Comparison of ENCODE assay signal across 21 cellular contexts in genomic region chr1:1591452-1591851, GRCh38. TPM values are rescaled to one million over a fixed set of nuclear protein-coding genes. Genes with fewer than 3 reads are reported as not detected.
DNase-seq lines count a peak whose midpoint lies in the region; ATAC-seq, FAIRE-seq and TF ChIP-seq lines count a peak whose summit lies in the region.
"Had no signal": no experiment of that assay in that cellular context is flagged by ENCODE, and none has a peak within 500 bp of the region (broad histone marks: within the 10 kb centered on the region; RNA-seq: fewer than 3 reads in every experiment).

No MANE protein-coding gene starts in this region.

- peaks cover 4% of the 10 kb centered on the region for H3K27me3 Mint-ChIP-seq in astrocyte (ENCODE audit: low read depth, unreplicated experiment)
- H3K27me3 Mint-ChIP-seq in stimulated activated memory B cell treated with anti-CD40 and anti-IgM and Interleukin-4, amounts not matched to agents 10 μg/mL and 1 μg/mL and 100 μg/mL, for 72 hours = peaks cover 33% of the 10 kb centered on the region

- no peak overlapping the region for H3K4me2 ChIP-seq in astrocyte (ENCODE audit: low read length)
- H3K4me2 ChIP-seq: GM23338, neural progenitor cell had no signal

- intact Hi-C loops in left cardiac atrium (cut with DNase I) = no loop called here

- H3K4me3 ChIP-seq in HEK293 (ENCODE audit: low read depth, low read length) = no peak overlapping the region
- no peak overlapping the region for H3K4me3 ChIP-seq in astrocyte (ENCODE audit: insufficient read depth, low read depth, low read length)
- H3K4me3 ChIP-seq: breast epithelium, GM23338, neural progenitor cell, thyroid gland had no signal

- no peaks in the 10 kb centered on the region for H3K9me3 Mint-ChIP-seq in astrocyte (ENCODE audit: unreplicated experiment)
- no peaks in the 10 kb centered on the region for H3K9me3 Mint-ChIP-seq in stimulated activated memory B cell treated with anti-CD40 and anti-IgM and Interleukin-4, amounts not matched to agents 10 μg/mL and 1 μg/mL and 100 μg/mL, for 72 hours

- H3K9me3 ChIP-seq in HEK293 (ENCODE audit: control insufficient read depth, insufficient read depth, low read depth, low read length) (no peaks in the 10 kb centered on the region), astrocyte (ENCODE audit: insufficient read depth, low read depth, low read length) (no peaks in the 10 kb centered on the region)
- H3K9me3 ChIP-seq: breast epithelium, thyroid gland had no signal

- H3K4me1 ChIP-seq in HEK293 (ENCODE audit: control insufficient read depth, insufficient read depth, low read length) (no peaks in the 10 kb centered on the region), astrocyte (ENCODE audit: insufficient read depth, low read length) (no peaks in the 10 kb centered on the region)
- H3K4me1 ChIP-seq: breast epithelium, neural progenitor cell, thyroid gland had no signal

- H3K36me3 Mint-ChIP-seq in astrocyte (ENCODE audit: low read depth, unreplicated experiment) = no peaks in the 10 kb centered on the region
- H3K36me3 Mint-ChIP-seq in stimulated activated memory B cell treated with anti-CD40 and anti-IgM and Interleukin-4, amounts not matched to agents 10 μg/mL and 1 μg/mL and 100 μg/mL, for 72 hours = no peaks in the 10 kb centered on the region
- H3K36me3 Mint-ChIP-seq: neural progenitor cell had no signal

- TF ChIP-seq CTCF in HEK293 (tag by site-specific recombination; IDR thresholded peaks at IDR 0.05) = no peak
- no peak for TF ChIP-seq CTCF in astrocyte (IDR thresholded peaks at IDR 0.05; ENCODE audit: insufficient read depth, low read depth, low read length)

- POLR2A ChIA-PET in HEK293 (lab: Yijun Ruan, JAX) = no interaction called here

- no peak overlapping the region for H3K9ac ChIP-seq in astrocyte (ENCODE audit: low read length)
- H3K9ac ChIP-seq: neural progenitor cell had no signal

- H3K27me3 ChIP-seq in astrocyte (ENCODE audit: insufficient read depth, low read length) = peaks cover 5% of the 10 kb centered on the region
- H3K27me3 ChIP-seq: thyroid gland had no signal

- H3K4me1 Mint-ChIP-seq in astrocyte (ENCODE audit: low read depth, unreplicated experiment) = peaks cover 4% of the 10 kb centered on the region
- H3K4me1 Mint-ChIP-seq in stimulated activated memory B cell treated with anti-CD40 and anti-IgM and Interleukin-4, amounts not matched to agents 10 μg/mL and 1 μg/mL and 100 μg/mL, for 72 hours = no peaks in the 10 kb centered on the region
- H3K4me1 Mint-ChIP-seq: GM23338 had no signal

- ATAC-seq in stimulated activated memory B cell treated with anti-CD40 and anti-IgM and Interleukin-4, amounts not matched to agents 10 μg/mL and 1 μg/mL and 100 μg/mL, for 72 hours = no peak
- no peak for ATAC-seq in left cardiac atrium
- ATAC-seq: GM23338 had no signal

- H3K4me3 Mint-ChIP-seq in astrocyte (ENCODE audit: unreplicated experiment) = no peak overlapping the region
- H3K4me3 Mint-ChIP-seq in stimulated activated memory B cell treated with anti-CD40 and anti-IgM and Interleukin-4, amounts not matched to agents 10 μg/mL and 1 μg/mL and 100 μg/mL, for 72 hours = no peak overlapping the region
- H3K4me3 Mint-ChIP-seq: GM23338 had no signal

- peak; percentile 43 for DNase-seq in A172 (ENCODE audit: low spot score)
- DNase-seq in astrocyte (ENCODE audit: low read depth) = no peak
- DNase-seq in HPDE6-E6E7 (ENCODE audit: extremely low spot score) = no peak
- no peak for DNase-seq in left cardiac atrium
- DNase-seq: ACHN; activated effector memory CD4-positive, alpha-beta T cell treated with anti-CD3 and anti-CD28 coated beads, Interleukin-2, amount 50 U/mL, for 16 hours; cortex of kidney; KBM-7; NCI-H187; NCI-H748 treated with DMSO at 0.1 percent for 48 hours; stimulated activated CD4-positive, alpha-beta T cell treated with anti-CD3 and anti-CD28 coated beads, Interleukin-2, amount 100 ng/mL, for 24 hours; stimulated activated naive CD4-positive, alpha-beta T cell; thyroid gland had no signal

- H3K36me3 ChIP-seq in HEK293 (ENCODE audit: control insufficient read depth in 2 of 2, insufficient read depth in 1 of 2, low read length in 2 of 2) (no peaks in the 10 kb centered on the region), astrocyte (ENCODE audit: insufficient read depth, low read length) (no peaks in the 10 kb centered on the region)
- H3K36me3 ChIP-seq: breast epithelium, neural progenitor cell, thyroid gland had no signal

- CTCF ChIA-PET in HEK293 (lab: Yijun Ruan, JAX) = no interaction called here

- no peak overlapping the region for H3K27ac Mint-ChIP-seq in astrocyte (ENCODE audit: unreplicated experiment)
- no peak overlapping the region for H3K27ac Mint-ChIP-seq in stimulated activated memory B cell treated with anti-CD40 and anti-IgM and Interleukin-4, amounts not matched to agents 10 μg/mL and 1 μg/mL and 100 μg/mL, for 72 hours
- H3K27ac Mint-ChIP-seq: GM23338, neural progenitor cell, progenitor cell of endocrine pancreas had no signal

- no peak for FAIRE-seq in astrocyte (lab: Jason Lieb, UNC)
- FAIRE-seq: D721Med had no signal

- no peak overlapping the region for H3K27ac ChIP-seq in HEK293 (ENCODE audit: extremely low read depth, low read depth, low read length)
- no peak overlapping the region for H3K27ac ChIP-seq in astrocyte (ENCODE audit: low read depth, low read length)
- H3K27ac ChIP-seq: breast epithelium, C4-2B, neural progenitor cell, thyroid gland had no signal

- peak overlapping the region; percentile 50 for H2AFZ ChIP-seq in astrocyte (ENCODE audit: low read depth, low read length)
- H2AFZ ChIP-seq: GM23338, neural progenitor cell had no signal

- no peaks in the 10 kb centered on the region for H4K20me1 ChIP-seq in astrocyte (ENCODE audit: insufficient read depth, low read length)

- H3K79me2 ChIP-seq in astrocyte (ENCODE audit: insufficient read depth, low read length) = no peaks in the 10 kb centered on the region

TF ChIP-seq in HEK293, 187 proteins besides CTCF, POLR2A, EP300 and RAD21:
- TF ChIP-seq, protein P1, sequence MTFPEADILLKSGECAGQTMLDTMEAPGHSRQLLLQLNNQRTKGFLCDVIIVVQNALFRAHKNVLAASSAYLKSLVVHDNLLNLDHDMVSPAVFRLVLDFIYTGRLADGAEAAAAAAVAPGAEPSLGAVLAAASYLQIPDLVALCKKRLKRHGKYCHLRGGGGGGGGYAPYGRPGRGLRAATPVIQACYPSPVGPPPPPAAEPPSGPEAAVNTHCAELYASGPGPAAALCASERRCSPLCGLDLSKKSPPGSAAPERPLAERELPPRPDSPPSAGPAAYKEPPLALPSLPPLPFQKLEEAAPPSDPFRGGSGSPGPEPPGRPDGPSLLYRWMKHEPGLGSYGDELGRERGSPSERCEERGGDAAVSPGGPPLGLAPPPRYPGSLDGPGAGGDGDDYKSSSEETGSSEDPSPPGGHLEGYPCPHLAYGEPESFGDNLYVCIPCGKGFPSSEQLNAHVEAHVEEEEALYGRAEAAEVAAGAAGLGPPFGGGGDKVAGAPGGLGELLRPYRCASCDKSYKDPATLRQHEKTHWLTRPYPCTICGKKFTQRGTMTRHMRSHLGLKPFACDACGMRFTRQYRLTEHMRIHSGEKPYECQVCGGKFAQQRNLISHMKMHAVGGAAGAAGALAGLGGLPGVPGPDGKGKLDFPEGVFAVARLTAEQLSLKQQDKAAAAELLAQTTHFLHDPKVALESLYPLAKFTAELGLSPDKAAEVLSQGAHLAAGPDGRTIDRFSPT (tag by site-specific recombination; IDR thresholded peaks at IDR 0.05) = peak; percentile 16; the same call in 1 of the 2 replicates
- TF ChIP-seq ATF2 (tag by site-specific recombination; IDR thresholded peaks at IDR 0.05; ENCODE audit: low read depth) = peak; percentile 67
- no peak for TF ChIP-seq SETDB1 (IDR thresholded peaks at IDR 0.05; ENCODE audit: insufficient read length, low read length)
- TF ChIP-seq ZIC2 (tag by site-specific recombination; IDR thresholded peaks at IDR 0.05) = peak; percentile 25; the same call in 1 of the 2 replicates

RNA-seq across cellular contexts. Expression of gene FNDC10, which starts 8.5 kb away (rescaled TPM):
- not detected in 2 replicates for total RNA-seq in A172 (2014; rRNA removed; shearing (Covaris generic))
- 7.4 and 8.7 TPM in 2 replicates for total RNA-seq in astrocyte
- 1 to 10 TPM; 1.3 to 2.5 TPM for total RNA-seq in left cardiac atrium

RNA-seq across cellular contexts. Expression of gene SSU72, which starts 16.8 kb away (rescaled TPM):
- 49.7 and 56.2 TPM in 2 replicates for total RNA-seq in A172 (2014; rRNA removed; shearing (Covaris generic))
- 143 and 145 TPM in 2 replicates for total RNA-seq in astrocyte
- 100 to 1,000 TPM; 107 to 118 TPM for total RNA-seq in left cardiac atrium

RNA-seq across cellular contexts. Expression of gene MIB2, which starts 23.8 kb away (rescaled TPM):
- 13.9 and 19.4 TPM in 2 replicates for total RNA-seq in A172 (2014; rRNA removed; shearing (Covaris generic))
- 73.6 and 80.1 TPM in 2 replicates for total RNA-seq in astrocyte
- total RNA-seq in left cardiac atrium = 10 to 100 TPM; 56.4 to 58.1 TPM

RNA-seq across cellular contexts. Expression of gene MMP23B, which starts 40.5 kb away (rescaled TPM):
- 3.9 TPM in 1 of 2 replicates, not detected in the other for total RNA-seq in A172 (2014; rRNA removed; shearing (Covaris generic))
- total RNA-seq in astrocyte (40.1 and 40.7 TPM in 2 replicates), left cardiac atrium (10 to 100 TPM in 1 of 2 donors, 1 to 10 TPM in 1; 9.5 to 11.0 TPM)

RNA-seq across cellular contexts. Expression of gene TMEM240, which starts 51.0 kb away (rescaled TPM):
- not detected in 2 replicates for total RNA-seq in A172 (2014; rRNA removed; shearing (Covaris generic))
- total RNA-seq in astrocyte (7.0 and 9.0 TPM in 2 replicates), left cardiac atrium (1 to 10 TPM; 4.6 to 5.4 TPM)
